ENCODE assay signal across 21 cellular contexts in genomic region chr11:71484248-71485062, GRCh38. TPM values are rescaled to one million over a fixed set of nuclear protein-coding genes. Genes with fewer than 3 reads are reported as not detected.
"Had no signal": no experiment of that assay in that cellular context is flagged by ENCODE, and none has a peak within 500 bp of the region (broad histone marks: within the 10 kb centered on the region; RNA-seq: fewer than 3 reads in every experiment).

No MANE protein-coding gene starts in this region.

- H3K9me3 Mint-ChIP-seq: activated naive CD8-positive, alpha-beta T cell treated with anti-CD3 and anti-CD28 coated beads for 36 hours; activated T-cell treated with anti-CD3 and anti-CD28 coated beads, Interleukin-2, amount 50 U/mL, for 4 hours had no signal

- H3K4me3 ChIP-seq: heart left ventricle, lung, stomach, thoracic aorta had no signal

- H2AFZ ChIP-seq: parathyroid adenoma had no signal

- H3K27ac ChIP-seq: heart left ventricle, parathyroid adenoma, stomach, thoracic aorta had no signal

- DNase-seq: activated CD4-positive, alpha-beta T cell treated with anti-CD3 and anti-CD28 coated beads, Interleukin-2, amount 50 U/mL, for 4 hours; activated CD4-positive, CD25-positive, alpha-beta regulatory T cell treated with anti-CD3 and anti-CD28 coated beads, Interleukin-2, amount 50 U/mL, for 72 hours; activated gamma-delta T cell treated with Interleukin-2 at 50 U/mL for 16 hours; activated naive CD8-positive, alpha-beta T cell treated with anti-CD3 and anti-CD28 coated beads for 36 hours; activated T-cell treated with anti-CD3 and anti-CD28 coated beads, Interleukin-2, amount 50 U/mL, for 4 hours; heart left ventricle; midbrain; small intestine; stomach; T-helper 1 cell; T1000 had no signal

- H3K4me1 ChIP-seq: parathyroid adenoma had no signal

- H3K4me3 Mint-ChIP-seq: activated naive CD8-positive, alpha-beta T cell treated with anti-CD3 and anti-CD28 coated beads for 36 hours; activated T-cell treated with anti-CD3 and anti-CD28 coated beads, Interleukin-2, amount 50 U/mL, for 4 hours had no signal

- H3K27me3 Mint-ChIP-seq: activated naive CD8-positive, alpha-beta T cell treated with anti-CD3 and anti-CD28 coated beads for 36 hours had no signal

- FAIRE-seq: frontal cortex, small intestine had no signal

- H3K27ac Mint-ChIP-seq: activated naive CD8-positive, alpha-beta T cell treated with anti-CD3 and anti-CD28 coated beads for 36 hours had no signal

- ATAC-seq: activated T-cell treated with anti-CD3 and anti-CD28 coated beads, Interleukin-2, amount 50 U/mL, for 4 hours; heart left ventricle; left cardiac atrium; SK-N-SH treated with all-trans-retinoic acid at 6 μM for 48 hours had no signal

- H3K79me2 ChIP-seq: parathyroid adenoma had no signal

- H3K9ac ChIP-seq: parathyroid adenoma had no signal

- H3K9me3 ChIP-seq: heart left ventricle, stomach, thoracic aorta had no signal

- H3K27me3 ChIP-seq: heart left ventricle, stomach had no signal

RNA-seq across cellular contexts. Expression of gene KRTAP5-7, which starts 42.6 kb away (rescaled TPM):
- total RNA-seq: activated naive CD8-positive, alpha-beta T cell treated with anti-CD3 and anti-CD28 coated beads for 36 hours; activated T-cell treated with anti-CD3 and anti-CD28 coated beads, Interleukin-2, amount 50 U/mL, for 4 hours; dermis microvascular lymphatic vessel endothelial cell; epithelial cell of proximal tubule; heart left ventricle; left cardiac atrium; renal cortical epithelial cell; thoracic aorta had no signal
- polyA plus RNA-seq: heart left ventricle had no signal

RNA-seq across cellular contexts. Expression of gene KRTAP5-8, which starts 53.4 kb away (rescaled TPM):
- total RNA-seq: activated naive CD8-positive, alpha-beta T cell treated with anti-CD3 and anti-CD28 coated beads for 36 hours; activated T-cell treated with anti-CD3 and anti-CD28 coated beads, Interleukin-2, amount 50 U/mL, for 4 hours; dermis microvascular lymphatic vessel endothelial cell; epithelial cell of proximal tubule; frontal cortex; heart left ventricle; left cardiac atrium; renal cortical epithelial cell; urinary bladder had no signal
